Comparison of ENCODE assay signal across 8 cellular contexts in genomic region chr3:50674349-50675178, GRCh38. TPM values are rescaled to one million over a fixed set of nuclear protein-coding genes. Genes with fewer than 3 reads are reported as not detected.
DNase-seq lines count a peak whose midpoint lies in the region; ATAC-seq and TF ChIP-seq lines count a peak whose summit lies in the region.

Gene DOCK3 (plus strand): TSS chr3:50674927. CDS start chr3:50675264, 337 bp downstream.

- H3K27me3 ChIP-seq in HAP-1 (ENCODE audit: low read depth), result no peaks in the 10 kb centered on the region
- peaks cover 24% of the 10 kb centered on the region for H3K27me3 ChIP-seq in Panc1 (ENCODE audit: control insufficient read depth, insufficient read depth, low read length)
- H3K27me3 ChIP-seq in osteoblast (ENCODE audit: insufficient read depth, low read length), result peaks cover 66% of the 10 kb centered on the region
- H3K27me3 ChIP-seq in tibial nerve, result peaks cover 0 to 41% of the 10 kb centered on the region in 2 donors

- no peak for TF ChIP-seq POLR2A in tibial nerve (IDR thresholded peaks at IDR 0.05)

- intact Hi-C loops in Panc1 (cut with micrococcal nuclease; ENCODE audit: unreplicated experiment), result loop anchor here (10.0 kb wide), 1 partner anchor 700 kb away; no protein-coding TSS in a partner anchor
- intact Hi-C loops in activated naive CD4-positive, alpha-beta T cell treated with anti-CD3 and anti-CD28 coated beads for 36 hours (cut with micrococcal nuclease), result loop anchor here (1.0 to 5.0 kb wide), 4 partner anchors 58 to 713 kb away; partner anchors contain the start of gene MANF

- DNase-seq in CD1c-positive myeloid dendritic cell (ENCODE audit: extremely low spot score) (peak; percentile 81), HAP-1 (ENCODE audit: low spot score in 2 of 2) (peak; percentile 61 to 67), Panc1 (ENCODE audit: low read depth, low spot score) (no peak), globus pallidus (ENCODE audit: low spot score) (peak; percentile 67), osteoblast (ENCODE audit: insufficient read length, low spot score, missing footprints) (peak; percentile 96), tibial nerve (ENCODE audit: low spot score in 2 of 2) (no peak), NK-92 (lab: John Stamatoyannopoulos, UW; ENCODE audit: unreplicated experiment) (no peak)
- peak; percentile 57 for DNase-seq in activated naive CD4-positive, alpha-beta T cell treated with anti-CD3 and anti-CD28 coated beads for 36 hours

- no peaks in the 10 kb centered on the region for H3K9me3 Mint-ChIP-seq in activated naive CD4-positive, alpha-beta T cell treated with anti-CD3 and anti-CD28 coated beads for 36 hours

- TF ChIP-seq EP300 in tibial nerve (IDR thresholded peaks at IDR 0.05), result no peak

- H2AFZ ChIP-seq in osteoblast (ENCODE audit: low read length), result no peak within 1 kb of the TSS

- H3K9me3 ChIP-seq in HAP-1, result no peaks in the 10 kb centered on the region
- H3K9me3 ChIP-seq in Panc1 (ENCODE audit: control insufficient read depth, insufficient read depth, low read depth, low read length), result no peaks in the 10 kb centered on the region
- H3K9me3 ChIP-seq in osteoblast (ENCODE audit: low read depth, low read length), result no peaks in the 10 kb centered on the region
- H3K9me3 ChIP-seq in tibial nerve, result no peaks in the 10 kb centered on the region

- WGBS in tibial nerve, 2 donors, result 6% methylated on average over 29 to 61 of the region's 89 CpGs

- peak; percentile 90 for ATAC-seq in Panc1

- TF ChIP-seq CTCF in Panc1 (IDR thresholded peaks at IDR 0.05) (no peak), osteoblast (IDR thresholded peaks at IDR 0.05; ENCODE audit: extremely low read depth, low read depth, low read length) (no peak), tibial nerve (IDR thresholded peaks at IDR 0.05) (no peak)

- H3K36me3 ChIP-seq in HAP-1 (replicated peaks) (no peaks in the 10 kb centered on the region), Panc1 (ENCODE audit: control insufficient read depth, insufficient read depth, low read length) (no peaks in the 10 kb centered on the region), osteoblast (ENCODE audit: insufficient read depth, low read length) (no peaks in the 10 kb centered on the region), tibial nerve (no peaks in the 10 kb centered on the region)

- H3K27me3 Mint-ChIP-seq in activated naive CD4-positive, alpha-beta T cell treated with anti-CD3 and anti-CD28 coated beads for 36 hours (ENCODE audit: low read depth), result peaks cover 37% of the 10 kb centered on the region

- H3K27ac ChIP-seq in Panc1 (ENCODE audit: low read length) (no peak within 1 kb of the TSS), osteoblast (ENCODE audit: low read depth, low read length) (no peak within 1 kb of the TSS), tibial nerve (peak within 1 kb of the TSS in 1 of 4 donors; percentile 39)

- peak within 1 kb of the TSS; percentile 64 for H3K4me3 Mint-ChIP-seq in activated naive CD4-positive, alpha-beta T cell treated with anti-CD3 and anti-CD28 coated beads for 36 hours

- no peaks in the 10 kb centered on the region for H4K20me1 ChIP-seq in osteoblast (ENCODE audit: insufficient read depth, low read length)

- CTCF ChIA-PET in Panc1 (lab: Charles Lee), result no interaction called here
- CTCF ChIA-PET in activated naive CD4-positive, alpha-beta T cell treated with anti-CD3 and anti-CD28 coated beads for 36 hours (lab: Charles Lee), result interaction anchor here (0.6 to 3.4 kb wide), 11 partner anchors 8 to 297 kb away, joined by 3 to 16 read pairs (median 4); no protein-coding TSS in a partner anchor

- H3K4me3 ChIP-seq in HAP-1, result peak within 1 kb of the TSS; percentile 40
- peak within 1 kb of the TSS; percentile 27 to 32 for H3K4me3 ChIP-seq in Panc1 (ENCODE audit: low read depth in 2 of 2, low read length in 2 of 2)
- H3K4me3 ChIP-seq in osteoblast (ENCODE audit: insufficient read depth, low read length), result peak within 1 kb of the TSS; percentile 46
- H3K4me3 ChIP-seq in tibial nerve, result peak within 1 kb of the TSS; percentile 25 to 58 (median 34)

- POLR2A ChIA-PET in Panc1 (lab: Charles Lee), result no interaction called here

- H3K4me2 ChIP-seq in osteoblast (ENCODE audit: insufficient read depth, low read length), result peak within 1 kb of the TSS; percentile 47

- no peaks in the 10 kb centered on the region for H3K79me2 ChIP-seq in osteoblast (ENCODE audit: insufficient read depth, low read length)

- H3K4me1 ChIP-seq in HAP-1 (peaks cover 28% of the 10 kb centered on the region), Panc1 (ENCODE audit: control insufficient read depth, insufficient read depth, low read length) (peaks cover 3% of the 10 kb centered on the region; the same call in 1 of the 2 replicates), osteoblast (ENCODE audit: insufficient read depth, low read length) (peaks cover 10% of the 10 kb centered on the region), tibial nerve (peaks cover 0 to 16% (median 0%) of the 10 kb centered on the region in 4 donors)

- no peaks in the 10 kb centered on the region for H3K36me3 Mint-ChIP-seq in activated naive CD4-positive, alpha-beta T cell treated with anti-CD3 and anti-CD28 coated beads for 36 hours (ENCODE audit: low read depth)

- H3K4me1 Mint-ChIP-seq in activated naive CD4-positive, alpha-beta T cell treated with anti-CD3 and anti-CD28 coated beads for 36 hours (ENCODE audit: low read depth), result peaks cover 7% of the 10 kb centered on the region

- in situ Hi-C loops in HAP-1 (cut with MboI; ENCODE audit: low sequenced_read_pairs), result loop anchor here (10.0 kb wide), 1 partner anchor 700 kb away; no protein-coding TSS in a partner anchor
- in situ Hi-C loops in Panc1 (cut with HindIII; ENCODE audit: low pct_unique_long_range_greater_than_20kb, low sequenced_read_pairs), result no loop called here

- BruUV-seq in Panc1 (replicated peaks; lab: Mats Ljungman, UMichigan), result no TSS peak

- peak within 1 kb of the TSS; percentile 9 for H3K27ac Mint-ChIP-seq in activated naive CD4-positive, alpha-beta T cell treated with anti-CD3 and anti-CD28 coated beads for 36 hours

RNA-seq across cellular contexts. Expression of gene DOCK3, which starts in this region (rescaled TPM):
- total RNA-seq in Panc1 (2021; ENCODE audit: unreplicated experiment) (0.21 TPM), osteoblast (0.29 and 0.36 TPM in 2 replicates), tibial nerve (1 to 10 TPM; 4.0 to 6.3 (median 5.8) TPM)
- polyA plus RNA-seq in Panc1 (2012; ENCODE audit: insufficient read length), result 0.04 TPM
- total RNA-seq in activated naive CD4-positive, alpha-beta T cell treated with anti-CD3 and anti-CD28 coated beads for 36 hours, result 1 to 10 TPM; 1.6 to 1.7 TPM

Comparison
In these comparisons a context has a peak if more than half of its experiments do, and no peak if none do; other contexts are left out.
1. Peak in ATAC-seq and H3K4me3 ChIP-seq in Panc1; RNA of the gene not detected or under 1 TPM.
2. Peak in DNase-seq, H3K4me3 ChIP-seq and H3K4me2 ChIP-seq in osteoblast; RNA of the gene not detected or under 1 TPM.
3. DNase-seq: peak in CD1c-positive myeloid dendritic cell (single experiment), HAP-1 (2 of 2), activated naive CD4-positive, alpha-beta T cell treated with anti-CD3 and anti-CD28 coated beads for 36 hours (single experiment) and globus pallidus (single experiment); none in Panc1 (single experiment), tibial nerve (0 of 2) and NK-92 (single experiment).
4. Peak in every context shown above with its lines, with median percentiles within 50 percentile points of each other: H3K4me3 ChIP-seq.